7 cellular contexts compared by ENCODE assay signal in the genomic region with DNA sequence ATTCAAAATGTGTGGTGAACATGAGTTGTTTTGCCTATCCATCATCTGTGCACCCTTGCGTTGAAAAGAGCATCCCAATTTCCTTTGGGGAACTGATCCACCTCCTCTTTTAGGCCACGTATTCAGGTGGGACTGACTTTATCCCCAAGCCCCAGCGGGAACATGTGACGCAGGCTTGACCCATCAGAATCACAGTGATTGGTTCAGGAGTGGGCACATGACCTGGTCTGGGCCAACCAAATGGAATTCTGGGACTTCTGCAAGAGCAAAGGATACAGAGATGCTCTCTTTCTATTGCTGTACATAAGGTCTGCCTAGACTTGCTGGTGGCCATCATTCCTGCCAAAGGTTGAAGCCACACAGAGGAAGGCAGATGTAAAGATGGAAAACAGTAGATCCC.
"Had no signal": no experiment of that assay in that cellular context is flagged by ENCODE, and none has a peak within 500 bp of the region (broad histone marks: within the 10 kb centered on the region; RNA-seq: fewer than 3 reads in every experiment).

No MANE protein-coding gene starts in this region.

- H3K9ac ChIP-seq: KMS-11 had no signal

- H3K27me3 Mint-ChIP-seq: IgD-negative memory B cell had no signal

- H3K4me3 Mint-ChIP-seq: IgD-negative memory B cell had no signal

- H3K4me1 Mint-ChIP-seq: IgD-negative memory B cell had no signal

- DNase-seq: IMR-90, KBM-7, KG1 had no signal

- H3K27ac Mint-ChIP-seq: IgD-negative memory B cell had no signal

- H3K4me2 ChIP-seq: KMS-11 had no signal

- FAIRE-seq: HTR-8/SVneo had no signal

- H3K27ac ChIP-seq: HL-60, KMS-11 had no signal
